Comparison of ENCODE assay signal across 1 cellular context in genomic region chr19:3984908-3985642, GRCh38.
A peak's percentile ranks its signal among the peaks of the same experiment; 100 is the strongest.
TF ChIP-seq lines count a peak whose summit lies in the region.

EEF2 (minus strand) TSS chr19:3985463; CDS start chr19:3985380, 83 bp downstream.

TF ChIP-seq in H1, 55 proteins besides CTCF, POLR2A, EP300 and RAD21:
- TF ChIP-seq TBP (IDR thresholded peaks at IDR 0.05; ENCODE audit: low read depth, low read length) (peak; percentile 98), RFX5 (IDR thresholded peaks at IDR 0.05; ENCODE audit: borderline replicate concordance, low read depth, low read length) (no peak), PHF8 (conservative IDR thresholded peaks at IDR 0.05; ENCODE audit: low read depth, low read length) (peak; percentile 99), FOSL1 (IDR thresholded peaks at IDR 0.05; ENCODE audit: insufficient read depth, low read depth, low read length) (no peak), KDM5A (IDR thresholded peaks at IDR 0.05; ENCODE audit: low read length) (no peak), SIX5 (IDR thresholded peaks at IDR 0.05; ENCODE audit: low read depth, low read length) (no peak), E2F6 (IDR thresholded peaks at IDR 0.05) (no peak; the same call in 1 of the 2 replicates), CBX5 (IDR thresholded peaks at IDR 0.05; ENCODE audit: low read depth, low read length) (no peak), SP1 (IDR thresholded peaks at IDR 0.05; ENCODE audit: low read depth, low read length) (peak; percentile 62; the same call in 1 of the 2 replicates), CHD7 (IDR thresholded peaks at IDR 0.05; ENCODE audit: insufficient replicate concordance, low read length) (no peak), ATF3 (IDR thresholded peaks at IDR 0.05; ENCODE audit: insufficient read depth, low read depth, low read length) (peak; percentile 91), TEAD4 (IDR thresholded peaks at IDR 0.05; ENCODE audit: low read depth, low read length) (no peak), MAFK (IDR thresholded peaks at IDR 0.05; ENCODE audit: low read depth, low read length) (peak; percentile 63; the same call in 1 of the 2 replicates), SUZ12 (IDR thresholded peaks at IDR 0.05; ENCODE audit: low read length) (no peak), POLR2AphosphoS5 (IDR thresholded peaks at IDR 0.05; ENCODE audit: low read depth, low read length) (peak; percentile 100), TAF1 (IDR thresholded peaks at IDR 0.05; ENCODE audit: low read depth, low read length) (peak; percentile 100), CBX8 (IDR thresholded peaks at IDR 0.05; ENCODE audit: borderline replicate concordance, low read depth, low read length) (no peak), SIN3A (conservative IDR thresholded peaks at IDR 0.05 in 1 of 2, IDR thresholded peaks at IDR 0.05 in 1 of 2; ENCODE audit: low read depth in 1 of 2, low read length in 2 of 2) (peak in 1 of 2 experiments; percentile 63; a peak in 1 of 4 replicates), GABPA (IDR thresholded peaks at IDR 0.05; ENCODE audit: borderline replicate concordance, insufficient read depth, low read length) (no peak), HDAC2 (IDR thresholded peaks at IDR 0.05; ENCODE audit: borderline replicate concordance in 1 of 2, low read depth in 2 of 2, low read length in 2 of 2) (no peak), USF2 (IDR thresholded peaks at IDR 0.05; ENCODE audit: low read length) (peak; percentile 96), TCF12 (IDR thresholded peaks at IDR 0.05; ENCODE audit: low read depth, low read length) (no peak), CHD2 (IDR thresholded peaks at IDR 0.05; ENCODE audit: low read length) (no peak), NRF1 (IDR thresholded peaks at IDR 0.05; ENCODE audit: low read depth, low read length) (peak; percentile 91), POU5F1 (IDR thresholded peaks at IDR 0.05; ENCODE audit: low read depth, low read length) (peak; percentile 45; the same call in 1 of the 2 replicates), CREB1 (IDR thresholded peaks at IDR 0.05) (peak; percentile 87), MAX (IDR thresholded peaks at IDR 0.05) (peak; percentile 61), ATF2 (IDR thresholded peaks at IDR 0.05; ENCODE audit: low read length) (peak; percentile 99), ZNF274 (IDR thresholded peaks at IDR 0.05; ENCODE audit: borderline replicate concordance, extremely low read depth, low read length) (no peak), CTBP2 (IDR thresholded peaks at IDR 0.05; ENCODE audit: borderline replicate concordance, insufficient read depth, insufficient read length, low read length) (no peak), NANOG (IDR thresholded peaks at IDR 0.05; ENCODE audit: insufficient read depth, low read depth, low read length, poor library complexity, severe bottlenecking) (no peak), EZH2 (IDR thresholded peaks at IDR 0.05; ENCODE audit: low read depth, low read length, severe bottlenecking) (no peak), BCL11A (IDR thresholded peaks at IDR 0.05; ENCODE audit: low read depth in 2 of 2, low read length in 2 of 2) (no peak), EGR1 (IDR thresholded peaks at IDR 0.05; ENCODE audit: borderline replicate concordance, low read depth, low read length) (peak; percentile 37; the same call in 1 of the 2 replicates), SP2 (IDR thresholded peaks at IDR 0.05; ENCODE audit: low read length) (no peak), RXRA (IDR thresholded peaks at IDR 0.05; ENCODE audit: insufficient read depth, low read depth, low read length) (no peak), JUND (IDR thresholded peaks at IDR 0.05; ENCODE audit: low read length) (peak; percentile 85), SP4 (IDR thresholded peaks at IDR 0.05; ENCODE audit: low read length) (peak; percentile 82), CHD1 (IDR thresholded peaks at IDR 0.05; ENCODE audit: low read depth, low read length) (0 out of 2 replicates have a peak, but pooled peaks have one; percentile 41), JUN (IDR thresholded peaks at IDR 0.05; ENCODE audit: low read depth, low read length) (0 out of 2 replicates have a peak, but pooled peaks have one; percentile 52), KDM4A (IDR thresholded peaks at IDR 0.05; ENCODE audit: low read depth, low read length, severe bottlenecking) (no peak), SAP30 (IDR thresholded peaks at IDR 0.05; ENCODE audit: insufficient read depth, insufficient replicate concordance, low read length) (no peak), YY1 (IDR thresholded peaks at IDR 0.05; ENCODE audit: low read depth, low read length) (peak; percentile 90), GTF2F1 (IDR thresholded peaks at IDR 0.05; ENCODE audit: borderline replicate concordance, low read depth, low read length) (peak; percentile 93), RBBP5 (IDR thresholded peaks at IDR 0.05; ENCODE audit: borderline replicate concordance, low read depth, low read length) (no peak), TAF7 (optimal IDR thresholded peaks at IDR 0.05; ENCODE audit: borderline replicate concordance, low read depth, low read length) (peak; percentile 100), ASH2L (IDR thresholded peaks at IDR 0.05; ENCODE audit: low read length) (peak; percentile 86), CEBPB (IDR thresholded peaks at IDR 0.05; ENCODE audit: low read depth, low read length) (no peak), SRF (IDR thresholded peaks at IDR 0.05; ENCODE audit: low read depth, low read length) (no peak), RNF2 (IDR thresholded peaks at IDR 0.05; ENCODE audit: borderline replicate concordance, low read depth, low read length, missing control alignments, poor library complexity, severe bottlenecking) (no peak)
